In the genomic region with DNA sequence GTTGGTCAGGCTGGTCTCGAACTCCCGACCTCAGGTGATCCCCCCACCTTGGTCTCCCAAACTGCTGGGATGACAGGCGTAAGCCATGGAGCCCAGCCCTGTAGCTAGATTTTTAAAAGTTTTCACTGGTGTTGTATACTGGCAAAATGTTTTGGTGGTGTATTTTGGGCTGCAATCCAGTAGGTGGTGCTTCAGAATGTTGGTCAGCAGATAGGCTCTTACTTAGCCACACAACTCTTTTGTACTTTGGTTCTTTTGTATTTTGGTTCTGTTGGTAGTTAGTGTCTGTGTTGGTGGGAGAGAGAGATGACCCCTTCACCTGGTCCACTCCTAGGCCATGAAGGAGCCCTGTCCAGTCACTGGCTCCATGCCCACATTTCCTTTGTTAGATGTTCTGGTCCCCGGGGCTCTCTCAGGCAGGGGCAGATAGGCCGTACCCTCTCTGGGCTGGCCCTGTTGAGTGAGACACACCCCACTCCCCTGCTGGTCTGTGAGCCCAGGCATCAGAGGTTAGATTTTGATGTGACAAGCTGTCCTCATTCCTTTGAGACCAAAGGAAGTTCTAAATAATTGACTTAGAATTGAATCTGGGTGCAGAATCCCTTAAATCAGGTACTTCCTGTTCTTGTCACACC, we compare ENCODE assay signal across 8 cellular contexts.
DNase-seq lines count a peak whose midpoint lies in the region; ATAC-seq, FAIRE-seq and TF ChIP-seq lines count a peak whose summit lies in the region.

No MANE protein-coding gene starts in this region.

- no peak overlapping the region for H3K4me3 Mint-ChIP-seq in natural killer cell

- H3K27ac Mint-ChIP-seq in activated naive CD4-positive, alpha-beta T cell treated with anti-CD3 and anti-CD28 coated beads, Interleukin-2, amount 50 U/mL, for 72 hours, result no peak overlapping the region
- no peak overlapping the region for H3K27ac Mint-ChIP-seq in natural killer cell

- intact Hi-C loops in natural killer cell (cut with micrococcal nuclease), result no loop called here

- H3K9me2 ChIP-seq in DOHH2 (replicated peaks; ENCODE audit: control insufficient read depth, low read length) (no peaks in the 10 kb centered on the region), hepatocyte (replicated peaks; ENCODE audit: insufficient read depth) (no peaks in the 10 kb centered on the region)

- H4K20me1 ChIP-seq in DOHH2 (ENCODE audit: control insufficient read depth, insufficient read depth, low read depth, low read length) (no peaks in the 10 kb centered on the region), hepatocyte (ENCODE audit: insufficient read depth, poor library complexity, severe bottlenecking) (no peaks in the 10 kb centered on the region)

- H2AFZ ChIP-seq in hepatocyte, result no peak overlapping the region

- H3K79me2 ChIP-seq in DOHH2 (ENCODE audit: control insufficient read depth, low read length) (peaks cover 66% of the 10 kb centered on the region), hepatocyte (peaks cover 8% of the 10 kb centered on the region)

- H3K27me3 Mint-ChIP-seq in natural killer cell (ENCODE audit: low read depth in 2 of 2), result no peaks in the 10 kb centered on the region

- H3K4me1 ChIP-seq in DOHH2 (ENCODE audit: control insufficient read depth, low read length) (peaks cover 6% of the 10 kb centered on the region; the same call in 1 of the 2 replicates), hepatocyte (ENCODE audit: insufficient read depth) (no peaks in the 10 kb centered on the region)

- no peak for TF ChIP-seq POLR2A in H54 (IDR thresholded peaks at IDR 0.05; ENCODE audit: low read depth, low read length)

- no peaks in the 10 kb centered on the region for H3K36me3 ChIP-seq in DOHH2 (ENCODE audit: control insufficient read depth, low read length)
- H3K36me3 ChIP-seq in hepatocyte (replicated peaks; ENCODE audit: insufficient read depth, low read depth), result no peaks in the 10 kb centered on the region

- TF ChIP-seq CTCF in DOHH2 (IDR thresholded peaks at IDR 0.05; ENCODE audit: low read depth, low read length, poor library complexity, severe bottlenecking) (peak; percentile 22), hepatocyte (IDR thresholded peaks at IDR 0.05; ENCODE audit: poor library complexity) (peak; percentile 35), natural killer cell (IDR thresholded peaks at IDR 0.05) (no peak)

- H3K4me3 ChIP-seq in DOHH2 (ENCODE audit: low read length), result no peak overlapping the region
- no peak overlapping the region for H3K4me3 ChIP-seq in hepatocyte

- peaks cover 10 to 16% of the 10 kb centered on the region in 2 donors for H3K36me3 Mint-ChIP-seq in activated naive CD4-positive, alpha-beta T cell treated with anti-CD3 and anti-CD28 coated beads, Interleukin-2, amount 50 U/mL, for 72 hours
- H3K36me3 Mint-ChIP-seq in natural killer cell, result no peaks in the 10 kb centered on the region

- no peak for ATAC-seq in activated naive CD4-positive, alpha-beta T cell treated with anti-CD3 and anti-CD28 coated beads, Interleukin-2, amount 50 U/mL, for 72 hours
- ATAC-seq in natural killer cell, result no peak

- H3K4me2 ChIP-seq in DOHH2 (ENCODE audit: low read length), result no peak overlapping the region
- H3K4me2 ChIP-seq in hepatocyte, result no peak overlapping the region

- H3K27ac ChIP-seq in DOHH2 (ENCODE audit: low read depth, low read length) (no peak overlapping the region), hepatocyte (no peak overlapping the region)

- H3K9me3 Mint-ChIP-seq in activated naive CD4-positive, alpha-beta T cell treated with anti-CD3 and anti-CD28 coated beads, Interleukin-2, amount 50 U/mL, for 72 hours, result peaks cover 0 to 12% of the 10 kb centered on the region in 2 donors
- no peaks in the 10 kb centered on the region for H3K9me3 Mint-ChIP-seq in natural killer cell

- peaks cover 2% of the 10 kb centered on the region; the same call in 1 of the 2 replicates for H3F3A ChIP-seq in DOHH2 (ENCODE audit: control insufficient read depth, insufficient read depth)

- peaks cover 38 to 39% of the 10 kb centered on the region in 2 donors for H3K4me1 Mint-ChIP-seq in natural killer cell

- 89% methylated on average over 5 of the region's 5 CpGs for WGBS in hepatocyte (ENCODE audit: low lambda C conversion rate, missing lambda C conversion rate)

- H3K9me3 ChIP-seq in DOHH2 (ENCODE audit: control insufficient read depth, insufficient read depth, low read length), result no peaks in the 10 kb centered on the region
- no peaks in the 10 kb centered on the region for H3K9me3 ChIP-seq in hepatocyte (ENCODE audit: low read depth)

- H3K27me3 ChIP-seq in DOHH2 (ENCODE audit: control insufficient read depth, low read length), result no peaks in the 10 kb centered on the region
- no peaks in the 10 kb centered on the region for H3K27me3 ChIP-seq in hepatocyte

- DNase-seq in H54 (ENCODE audit: insufficient read length, low spot score) (peak; percentile 1), RPMI8226 (peak; percentile 13), hepatocyte (ENCODE audit: low spot score) (peak; percentile 7), NCI-H2029 (lab: John Stamatoyannopoulos, UW) (no peak), COR-L47 (lab: John Stamatoyannopoulos, UW) (no peak), natural killer cell (no peak)
- no peak for DNase-seq in activated naive CD4-positive, alpha-beta T cell treated with anti-CD3 and anti-CD28 coated beads, Interleukin-2, amount 50 U/mL, for 72 hours (ENCODE audit: low spot score in 2 of 2)

- FAIRE-seq in H54 (lab: Jason Lieb, UNC), result no peak

Comparison
In these comparisons a context has a peak if more than half of its experiments do, and no peak if none do; other contexts are left out.
1. DNase-seq: peak in H54 (single experiment), RPMI8226 (single experiment) and hepatocyte (single experiment); none in NCI-H2029 (single experiment), COR-L47 (single experiment), activated naive CD4-positive, alpha-beta T cell treated with anti-CD3 and anti-CD28 coated beads, Interleukin-2, amount 50 U/mL, for 72 hours (0 of 2) and natural killer cell (single experiment).